ENCODE assay signal across 25 cellular contexts in the genomic region with DNA sequence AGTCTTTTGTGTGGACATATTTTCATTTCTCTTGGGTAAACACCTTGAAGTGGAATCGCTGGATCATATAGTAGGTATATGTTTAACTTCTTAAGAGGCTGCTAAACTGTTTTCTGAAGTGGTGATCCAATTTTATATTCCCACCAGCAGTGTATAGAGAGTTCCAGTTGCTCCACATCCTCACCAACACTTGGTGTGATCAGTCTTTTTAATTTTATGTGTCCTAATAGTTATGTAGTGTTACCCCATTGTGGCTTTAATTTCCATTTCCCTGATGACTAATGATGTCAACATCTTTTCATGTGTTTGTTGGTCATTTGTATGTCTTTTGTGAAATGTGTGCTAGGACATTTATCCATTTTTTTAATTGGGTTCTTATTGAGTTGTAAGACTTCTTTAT. TPM values are rescaled to one million over a fixed set of nuclear protein-coding genes. Genes with fewer than 3 reads are reported as not detected.
DNase-seq lines count a peak whose midpoint lies in the region; ATAC-seq and TF ChIP-seq lines count a peak whose summit lies in the region.
"Had no signal": no experiment of that assay in that cellular context is flagged by ENCODE, and none has a peak within 500 bp of the region (broad histone marks: within the 10 kb centered on the region; RNA-seq: fewer than 3 reads in every experiment).

No MANE protein-coding gene starts in this region.

- peaks cover 30% of the 10 kb centered on the region for H3K36me3 Mint-ChIP-seq in activated naive CD8-positive, alpha-beta T cell
- H3K36me3 Mint-ChIP-seq in memory B cell (peaks cover 17% of the 10 kb centered on the region), Calu3 (ENCODE audit: insufficient read depth, unreplicated experiment) (peaks cover 9% of the 10 kb centered on the region)

- no peak overlapping the region for H3K4me3 Mint-ChIP-seq in activated naive CD8-positive, alpha-beta T cell
- H3K4me3 Mint-ChIP-seq in memory B cell: no peak overlapping the region
- no peak overlapping the region for H3K4me3 Mint-ChIP-seq in Calu3 (ENCODE audit: low read depth, unreplicated experiment)
- H3K4me3 Mint-ChIP-seq: HFFc6 had no signal

- H3K27me3 ChIP-seq in left ventricle myocardium inferior (ENCODE audit: low read depth): no peaks in the 10 kb centered on the region
- no peaks in the 10 kb centered on the region for H3K27me3 ChIP-seq in heart right ventricle
- H3K27me3 ChIP-seq: neutrophil had no signal

- H3K27ac Mint-ChIP-seq in activated naive CD8-positive, alpha-beta T cell: peak overlapping the region; percentile 83
- H3K27ac Mint-ChIP-seq in memory B cell: peak overlapping the region; percentile 60
- no peak overlapping the region for H3K27ac Mint-ChIP-seq in Calu3 (ENCODE audit: unreplicated experiment)
- H3K27ac Mint-ChIP-seq: HFFc6 had no signal

- H3K36me3 ChIP-seq in left ventricle myocardium inferior (no peaks in the 10 kb centered on the region), heart right ventricle (peaks cover 0 to 10% (median 0%) of the 10 kb centered on the region in 9 donors)

- peaks cover 15% of the 10 kb centered on the region for H3K9me3 ChIP-seq in left ventricle myocardium inferior (replicated peaks)
- peaks cover 0 to 22% (median 5%) of the 10 kb centered on the region in 11 donors for H3K9me3 ChIP-seq in heart right ventricle
- H3K9me3 ChIP-seq: neutrophil had no signal

- peaks cover 9% of the 10 kb centered on the region for H3K9me3 Mint-ChIP-seq in activated naive CD8-positive, alpha-beta T cell (ENCODE audit: low read depth)
- H3K9me3 Mint-ChIP-seq in memory B cell: peaks cover 2% of the 10 kb centered on the region
- H3K9me3 Mint-ChIP-seq in Calu3 (ENCODE audit: low read depth, unreplicated experiment): peaks cover 2% of the 10 kb centered on the region

- ATAC-seq in heart right ventricle: no peak
- ATAC-seq in memory B cell (ENCODE audit: low read depth): no peak
- ATAC-seq: psoas muscle, SK-N-SH treated with all-trans-retinoic acid at 6 μM for 48 hours had no signal

- DNase-seq in left ventricle myocardium inferior (no peak), heart right ventricle (no peak), memory B cell (ENCODE audit: low spot score in 2 of 2) (no peak), NOMO-1 treated with dmso at 0.1 percent for 144 hours (lab: John Stamatoyannopoulos, UW; ENCODE audit: unreplicated experiment) (no peak), NCI-H748 treated with DMSO at 0.1 percent for 48 hours (lab: John Stamatoyannopoulos, UW) (no peak), Calu3 (no peak)
- DNase-seq: activated CD8-positive, alpha-beta memory T cell treated with anti-CD3 and anti-CD28 coated beads, Interleukin-2, amount 50 U/mL, for 48 hours; activated gamma-delta T cell treated with Interleukin-2 at 50 U/mL for 16 hours; anterior cingulate cortex; caudate nucleus; dermis blood vessel endothelial cell; HFFc6; IMR-90; NCI-H1105 treated with DMSO at 0.1 percent for 48 hours; NCI-H2029 treated with DMSO at 0.1 percent for 48 hours; NCI-H2227 treated with DMSO at 0.1 percent for 48 hours; NCI-H774; psoas muscle; substantia nigra had no signal

- H3K4me1 ChIP-seq in left ventricle myocardium inferior: peaks cover 61% of the 10 kb centered on the region
- H3K4me1 ChIP-seq in heart right ventricle: peaks cover 0 to 68% (median 47%) of the 10 kb centered on the region in 9 donors

- 95 to 100% methylated on average over 1 of the region's 1 CpG for WGBS in heart right ventricle, 2 donors

- CTCF ChIA-PET in Calu3 (lab: Charles Lee): interaction anchor here (1.9 kb wide), 1 partner anchor 11 kb away, joined by 6 read pairs; no protein-coding TSS in a partner anchor

- H3K4me3 ChIP-seq in left ventricle myocardium inferior (no peak overlapping the region), heart right ventricle (no peak overlapping the region)
- H3K4me3 ChIP-seq: lung, psoas muscle had no signal

- peak overlapping the region; percentile 74 for H3K27ac ChIP-seq in left ventricle myocardium inferior (replicated peaks)
- no peak overlapping the region for H3K27ac ChIP-seq in heart right ventricle
- H3K27ac ChIP-seq: C4-2B, neutrophil, psoas muscle, VCaP had no signal

- intact Hi-C loops in left ventricle myocardium inferior (cut with micrococcal nuclease): no loop called here
- intact Hi-C loops in heart right ventricle (cut with DNase I): no loop called here
- intact Hi-C loops in Calu3 (cut with micrococcal nuclease; ENCODE audit: unreplicated experiment): no loop called here

- BruUV-seq in Calu3 (replicated peaks; lab: Mats Ljungman, UMichigan): no TSS peak

- peaks cover 93% of the 10 kb centered on the region for H3K4me1 Mint-ChIP-seq in activated naive CD8-positive, alpha-beta T cell (ENCODE audit: low read depth)
- H3K4me1 Mint-ChIP-seq in memory B cell (peaks cover 38% of the 10 kb centered on the region), Calu3 (ENCODE audit: low read depth, unreplicated experiment) (peaks cover 63% of the 10 kb centered on the region)

- H3K27me3 Mint-ChIP-seq in activated naive CD8-positive, alpha-beta T cell: no peaks in the 10 kb centered on the region
- H3K27me3 Mint-ChIP-seq in memory B cell (no peaks in the 10 kb centered on the region), Calu3 (ENCODE audit: unreplicated experiment) (no peaks in the 10 kb centered on the region)

- TF ChIP-seq CTCF in left ventricle myocardium inferior (IDR thresholded peaks at IDR 0.05; ENCODE audit: borderline replicate concordance) (no peak), heart right ventricle (IDR thresholded peaks at IDR 0.05) (no peak), Calu3 (IDR thresholded peaks at IDR 0.05; ENCODE audit: unreplicated experiment) (no peak)

RNA-seq across cellular contexts. Expression of gene DGKD, which starts 56.9 kb away (rescaled TPM):
- total RNA-seq in left ventricle myocardium inferior: 41.7 TPM
- total RNA-seq in heart right ventricle: 10 to 100 TPM; 26.8 to 79.5 (median 44.7) TPM
- 10 to 100 TPM; 35.6 to 62.5 TPM for polyA plus RNA-seq in heart right ventricle
- total RNA-seq in Calu3 (2022): 26.5 and 28.4 TPM in 2 replicates
